ENCODE assay signal across 25 cellular contexts in genomic region chr12:33669349-33669748, GRCh38.
"Had no signal": no experiment of that assay in that cellular context is flagged by ENCODE, and none has a peak within 500 bp of the region (broad histone marks: within the 10 kb centered on the region; RNA-seq: fewer than 3 reads in every experiment).

No MANE protein-coding gene starts in this region.

- H3K4me3 ChIP-seq: coronary artery, dorsolateral prefrontal cortex had no signal

- H3K4me3 Mint-ChIP-seq: activated CD8-positive, alpha-beta T cell treated with anti-CD3 and anti-CD28 coated beads for 36 hours; activated naive CD8-positive, alpha-beta T cell; activated T-cell treated with anti-CD3 and anti-CD28 coated beads, Interleukin-2, amount 50 U/mL, for 4 hours; activated T-helper 17 cell treated with anti-CD3 and anti-CD28 coated beads, Interleukin-2, amount 50 U/mL, for 72 hours; central memory CD8-positive, alpha-beta T cell; dendritic cell treated with granulocyte-macrophage colony-stimulating factor and Interleukin-4, amounts not matched to agents 40 ng/mL and 50 ng/mL, for 4 days; endodermal cell had no signal

- DNase-seq: activated CD4-positive, alpha-beta T cell treated with anti-CD3 and anti-CD28 coated beads for 48 hours; activated CD4-positive, alpha-beta T cell treated with anti-CD3 and anti-CD28 coated beads, Interleukin-2, amount 50 U/mL, for 1 hour; activated CD4-positive, alpha-beta T cell treated with anti-CD3 and anti-CD28 coated beads, Interleukin-2, amount 50 U/mL, for 48 hours; activated CD8-positive, alpha-beta memory T cell treated with anti-CD3 and anti-CD28 coated beads for 24 hours; activated CD8-positive, alpha-beta T cell treated with anti-CD3 and anti-CD28 coated beads for 36 hours; activated effector memory CD4-positive, alpha-beta T cell treated with Interleukin-2 at 50 U/mL for 16 hours; activated gamma-delta T cell treated with Interleukin-2 at 50 U/mL for 16 hours; activated naive CD4-positive, alpha-beta T cell treated with anti-CD3 and anti-CD28 coated beads, Interleukin-2, amount 50 U/mL, for 16 hours; activated naive CD4-positive, alpha-beta T cell treated with Interleukin-2 at 50 U/mL for 16 hours; activated T-cell treated with anti-CD3 and anti-CD28 coated beads, Interleukin-2, amount 50 U/mL, for 4 hours; amniotic stem cell; anterior cingulate cortex; brain microvascular endothelial cell; dorsolateral prefrontal cortex; effector memory CD4-positive, alpha-beta T cell; endodermal cell; foreskin fibroblast; head of caudate nucleus; T-helper 2 cell had no signal

- H3K27ac ChIP-seq: brain microvascular endothelial cell, coronary artery, dorsolateral prefrontal cortex had no signal

- ATAC-seq: activated CD8-positive, alpha-beta T cell treated with anti-CD3 and anti-CD28 coated beads for 36 hours; activated T-cell treated with anti-CD3 and anti-CD28 coated beads, Interleukin-2, amount 50 U/mL, for 4 hours; activated T-helper 17 cell treated with anti-CD3 and anti-CD28 coated beads, Interleukin-2, amount 50 U/mL, for 72 hours; esophagus mucosa had no signal

- H3K36me3 ChIP-seq: brain microvascular endothelial cell had no signal

- H3K27me3 Mint-ChIP-seq: activated CD8-positive, alpha-beta T cell treated with anti-CD3 and anti-CD28 coated beads for 36 hours; activated naive CD8-positive, alpha-beta T cell; activated T-helper 17 cell treated with anti-CD3 and anti-CD28 coated beads, Interleukin-2, amount 50 U/mL, for 72 hours; central memory CD8-positive, alpha-beta T cell; dendritic cell treated with granulocyte-macrophage colony-stimulating factor and Interleukin-4, amounts not matched to agents 40 ng/mL and 50 ng/mL, for 4 days had no signal

- H3K36me3 Mint-ChIP-seq: activated naive CD8-positive, alpha-beta T cell had no signal

- H3K9me3 Mint-ChIP-seq: activated T-cell treated with anti-CD3 and anti-CD28 coated beads, Interleukin-2, amount 50 U/mL, for 4 hours; activated T-helper 17 cell treated with anti-CD3 and anti-CD28 coated beads, Interleukin-2, amount 50 U/mL, for 72 hours had no signal

- H3K27ac Mint-ChIP-seq: activated CD8-positive, alpha-beta T cell treated with anti-CD3 and anti-CD28 coated beads for 36 hours; activated naive CD8-positive, alpha-beta T cell; activated T-helper 17 cell treated with anti-CD3 and anti-CD28 coated beads, Interleukin-2, amount 50 U/mL, for 72 hours; dendritic cell treated with granulocyte-macrophage colony-stimulating factor and Interleukin-4, amounts not matched to agents 40 ng/mL and 50 ng/mL, for 4 days; endodermal cell had no signal

- H3K27me3 ChIP-seq: brain microvascular endothelial cell, dorsolateral prefrontal cortex had no signal

- H3K4me1 Mint-ChIP-seq: activated T-helper 17 cell treated with anti-CD3 and anti-CD28 coated beads, Interleukin-2, amount 50 U/mL, for 72 hours; central memory CD8-positive, alpha-beta T cell had no signal
